Comparison of ENCODE assay signal across 18 cellular contexts in the genomic region with DNA sequence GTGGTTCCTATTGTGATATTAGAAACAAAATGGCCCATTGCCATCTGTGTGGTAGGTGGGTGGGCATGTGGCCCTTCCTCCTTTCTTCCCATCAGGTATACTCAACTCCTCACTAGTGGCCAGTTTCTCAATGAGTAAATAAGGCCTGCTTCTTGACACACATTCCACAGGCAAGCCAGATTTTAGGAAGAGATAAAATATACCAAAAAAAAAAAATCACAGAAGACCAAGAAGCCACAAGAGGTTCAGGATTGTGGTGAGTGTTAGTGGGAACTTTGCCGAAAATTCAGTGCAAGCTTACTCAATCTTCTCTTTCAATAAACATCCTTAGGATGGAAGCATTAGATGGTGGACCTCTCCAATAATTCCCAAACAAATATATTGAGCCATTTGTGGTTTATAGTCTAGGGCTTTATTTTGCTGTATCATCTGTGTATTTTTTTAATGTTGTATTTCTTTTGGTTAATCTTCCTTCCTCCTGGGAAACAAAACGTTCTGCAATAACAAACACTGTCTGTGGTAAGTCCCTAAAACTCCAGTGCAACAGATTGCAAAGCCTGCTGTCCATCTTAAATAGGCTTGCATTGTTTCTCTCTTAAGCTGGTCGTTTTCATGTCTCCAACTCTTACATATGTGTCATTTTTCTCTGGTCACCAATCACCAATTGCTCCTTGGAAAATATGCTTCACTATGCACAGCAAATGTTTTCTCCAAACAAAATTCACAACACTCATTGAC.
DNase-seq lines count a peak whose midpoint lies in the region; ATAC-seq and TF ChIP-seq lines count a peak whose summit lies in the region.
"Had no signal": no experiment of that assay in that cellular context is flagged by ENCODE, and none has a peak within 500 bp of the region (broad histone marks: within the 10 kb centered on the region; RNA-seq: fewer than 3 reads in every experiment).

No MANE protein-coding gene starts in this region.

- H3K4me3 ChIP-seq in GM12865 (ENCODE audit: low read depth, low read length) = no peak overlapping the region
- H3K4me3 ChIP-seq in MG63 = no peak overlapping the region
- no peak overlapping the region for H3K4me3 ChIP-seq in fibroblast of the aortic adventitia (ENCODE audit: low read depth, low read length)
- H3K4me3 ChIP-seq in Caco-2 (ENCODE audit: low read depth, low read length) = no peak overlapping the region
- H3K4me3 ChIP-seq: body of pancreas had no signal

- H3K27ac Mint-ChIP-seq in T-cell (no peak overlapping the region), Caco-2 (ENCODE audit: unreplicated experiment) (no peak overlapping the region)
- no peak overlapping the region for H3K27ac Mint-ChIP-seq in activated naive CD8-positive, alpha-beta T cell treated with anti-CD3 and anti-CD28 coated beads for 36 hours
- H3K27ac Mint-ChIP-seq: activated CD4-positive, alpha-beta T cell treated with anti-CD3 and anti-CD28 coated beads, Interleukin-2, amount 10 ng/mL, durations not matched to agents 7 days and 5 days; activated naive CD4-positive, alpha-beta T cell treated with anti-CD3 and anti-CD28 coated beads, Interleukin-2, amount 10 ng/mL, durations not matched to agents 7 days and 5 days had no signal

- POLR2A ChIA-PET in T-cell (lab: Charles Lee) = no interaction called here
- POLR2A ChIA-PET in Caco-2 (lab: Charles Lee) = no interaction called here

- H3K4me1 Mint-ChIP-seq in T-cell = no peaks in the 10 kb centered on the region
- no peaks in the 10 kb centered on the region for H3K4me1 Mint-ChIP-seq in activated naive CD8-positive, alpha-beta T cell treated with anti-CD3 and anti-CD28 coated beads for 36 hours
- no peaks in the 10 kb centered on the region for H3K4me1 Mint-ChIP-seq in Caco-2 (ENCODE audit: low read depth, unreplicated experiment)
- H3K4me1 Mint-ChIP-seq: activated CD4-positive, alpha-beta T cell treated with anti-CD3 and anti-CD28 coated beads, Interleukin-2, amount 10 ng/mL, durations not matched to agents 7 days and 5 days; activated naive CD4-positive, alpha-beta T cell treated with anti-CD3 and anti-CD28 coated beads, Interleukin-2, amount 10 ng/mL, durations not matched to agents 7 days and 5 days had no signal

- H3K36me3 ChIP-seq in MG63 = no peaks in the 10 kb centered on the region
- H3K36me3 ChIP-seq in Caco-2 (ENCODE audit: control insufficient read depth, insufficient read depth, low read length) = no peaks in the 10 kb centered on the region

- no peaks in the 10 kb centered on the region for H3K36me3 Mint-ChIP-seq in T-cell
- H3K36me3 Mint-ChIP-seq in activated naive CD8-positive, alpha-beta T cell treated with anti-CD3 and anti-CD28 coated beads for 36 hours = no peaks in the 10 kb centered on the region
- no peaks in the 10 kb centered on the region for H3K36me3 Mint-ChIP-seq in Caco-2 (ENCODE audit: insufficient read depth, unreplicated experiment)
- H3K36me3 Mint-ChIP-seq: activated naive CD4-positive, alpha-beta T cell treated with anti-CD3 and anti-CD28 coated beads, Interleukin-2, amount 10 ng/mL, durations not matched to agents 7 days and 5 days had no signal

- no peak for TF ChIP-seq CTCF in GM12865 (IDR thresholded peaks at IDR 0.05; ENCODE audit: insufficient read depth, low read depth, low read length, missing control alignments)
- no peak for TF ChIP-seq CTCF in fibroblast of the aortic adventitia (IDR thresholded peaks at IDR 0.05; ENCODE audit: insufficient read depth, low read length)
- TF ChIP-seq CTCF in Caco-2 (IDR thresholded peaks at IDR 0.05; ENCODE audit: insufficient read depth in 1 of 2, low read depth in 1 of 2, low read length in 1 of 2, severe bottlenecking in 1 of 2, unreplicated experiment in 1 of 2) = no peak

- no TSS peak for BruUV-seq in Caco-2 (replicated peaks; lab: Mats Ljungman, UMichigan)

- no peaks in the 10 kb centered on the region for H3K4me1 ChIP-seq in Caco-2
- H3K4me1 ChIP-seq: body of pancreas had no signal

- CTCF ChIA-PET in T-cell (lab: Charles Lee) (no interaction called here), Caco-2 (lab: Charles Lee) (no interaction called here)

- DNase-seq in AG08395 (ENCODE audit: low spot score) (peak; percentile 47), GM12865 (ENCODE audit: low read depth) (peak; percentile 53), MG63 (peak; percentile 37), fibroblast of the aortic adventitia (ENCODE audit: low read depth) (peak; percentile 58), mucosa of gallbladder (ENCODE audit: low spot score) (no peak), T-cell (no peak), Caco-2 (no peak)
- DNase-seq in activated naive CD8-positive, alpha-beta T cell treated with anti-CD3 and anti-CD28 coated beads for 36 hours = no peak
- DNase-seq: activated CD4-positive, alpha-beta T cell treated with anti-CD3 and anti-CD28 coated beads, Interleukin-2, amount 10 ng/mL, durations not matched to agents 7 days and 5 days; activated naive CD4-positive, alpha-beta T cell treated with anti-CD3 and anti-CD28 coated beads, Interleukin-2, amount 10 ng/mL, durations not matched to agents 7 days and 5 days; body of pancreas; COR-L47; cortex of kidney; MV-4-11; NCI-H2081; NCI-H446 treated with DMSO at 0.1 percent for 48 hours; nucleus accumbens had no signal

- H3K9me3 Mint-ChIP-seq in T-cell (no peaks in the 10 kb centered on the region), Caco-2 (ENCODE audit: unreplicated experiment) (peaks cover 10% of the 10 kb centered on the region)
- H3K9me3 Mint-ChIP-seq in activated naive CD8-positive, alpha-beta T cell treated with anti-CD3 and anti-CD28 coated beads for 36 hours = no peaks in the 10 kb centered on the region
- H3K9me3 Mint-ChIP-seq: activated CD4-positive, alpha-beta T cell treated with anti-CD3 and anti-CD28 coated beads, Interleukin-2, amount 10 ng/mL, durations not matched to agents 7 days and 5 days; activated naive CD4-positive, alpha-beta T cell treated with anti-CD3 and anti-CD28 coated beads, Interleukin-2, amount 10 ng/mL, durations not matched to agents 7 days and 5 days had no signal

- intact Hi-C loops in Caco-2 (cut with micrococcal nuclease; ENCODE audit: unreplicated experiment) = no loop called here

- H3K4me3 Mint-ChIP-seq in T-cell (no peak overlapping the region), Caco-2 (ENCODE audit: unreplicated experiment) (no peak overlapping the region)
- H3K4me3 Mint-ChIP-seq in activated naive CD8-positive, alpha-beta T cell treated with anti-CD3 and anti-CD28 coated beads for 36 hours = no peak overlapping the region
- H3K4me3 Mint-ChIP-seq: activated CD4-positive, alpha-beta T cell treated with anti-CD3 and anti-CD28 coated beads, Interleukin-2, amount 10 ng/mL, durations not matched to agents 7 days and 5 days; activated naive CD4-positive, alpha-beta T cell treated with anti-CD3 and anti-CD28 coated beads, Interleukin-2, amount 10 ng/mL, durations not matched to agents 7 days and 5 days had no signal

- H3K9me3 ChIP-seq in MG63 (no peaks in the 10 kb centered on the region), Caco-2 (no peaks in the 10 kb centered on the region)
- H3K9me3 ChIP-seq: body of pancreas had no signal

- H3K27me3 ChIP-seq in MG63 (no peaks in the 10 kb centered on the region), Caco-2 (replicated peaks; ENCODE audit: control insufficient read depth, insufficient read depth, low read length) (no peaks in the 10 kb centered on the region)
- H3K27me3 ChIP-seq: body of pancreas had no signal

- no peaks in the 10 kb centered on the region for H3K27me3 Mint-ChIP-seq in T-cell
- H3K27me3 Mint-ChIP-seq in activated naive CD8-positive, alpha-beta T cell treated with anti-CD3 and anti-CD28 coated beads for 36 hours = no peaks in the 10 kb centered on the region
- no peaks in the 10 kb centered on the region for H3K27me3 Mint-ChIP-seq in Caco-2 (ENCODE audit: insufficient read depth, unreplicated experiment)
- H3K27me3 Mint-ChIP-seq: activated CD4-positive, alpha-beta T cell treated with anti-CD3 and anti-CD28 coated beads, Interleukin-2, amount 10 ng/mL, durations not matched to agents 7 days and 5 days; activated naive CD4-positive, alpha-beta T cell treated with anti-CD3 and anti-CD28 coated beads, Interleukin-2, amount 10 ng/mL, durations not matched to agents 7 days and 5 days had no signal

- ATAC-seq in T-cell (replicated peaks in 1 of 4) = no peak
- ATAC-seq: body of pancreas, HepG2 had no signal

Comparison
In these comparisons a context has a peak if more than half of its experiments do, and no peak if none do; other contexts are left out.
1. DNase-seq: peak in AG08395 (single experiment), GM12865 (single experiment), MG63 (single experiment) and fibroblast of the aortic adventitia (single experiment); none in mucosa of gallbladder (single experiment), T-cell (0 of 34), activated naive CD8-positive, alpha-beta T cell treated with anti-CD3 and anti-CD28 coated beads for 36 hours (single experiment) and Caco-2 (0 of 2).